Comparison of ENCODE assay signal across 10 cellular contexts in genomic region chr6:90468080-90468479, GRCh38.
DNase-seq lines count a peak whose midpoint lies in the region; ATAC-seq, FAIRE-seq and TF ChIP-seq lines count a peak whose summit lies in the region.
"Had no signal": no experiment of that assay in that cellular context is flagged by ENCODE, and none has a peak within 500 bp of the region (broad histone marks: within the 10 kb centered on the region; RNA-seq: fewer than 3 reads in every experiment).

No MANE protein-coding gene starts in this region.

- no peak overlapping the region for H3K9ac ChIP-seq in trophoblast cell (ENCODE audit: low read length)

- peaks cover 2% of the 10 kb centered on the region for H3K79me1 ChIP-seq in trophoblast cell (ENCODE audit: low read length)

- peak; percentile 66 for DNase-seq in activated CD4-positive, alpha-beta T cell treated with anti-CD3 and anti-CD28 coated beads for 48 hours
- no peak for DNase-seq in activated CD4-positive, alpha-beta T cell treated with anti-CD3 and anti-CD28 coated beads, Interleukin-2, amount 50 U/mL, for 4 hours
- DNase-seq in RCC 7860 (ENCODE audit: low spot score) (peak; percentile 22), astrocyte of the spinal cord (ENCODE audit: low read depth, low spot score) (peak; percentile 52), trophoblast cell (peak in 1 of 2 donors; percentile 27), NCI-H1417 (lab: John Stamatoyannopoulos, UW) (no peak), iPS-NIHi7 (ENCODE audit: extremely low spot score) (no peak)
- DNase-seq: H7, heart right ventricle had no signal

- no peak overlapping the region for H2BK5ac ChIP-seq in trophoblast cell (ENCODE audit: low read depth, low read length, poor library complexity)

- H3K18ac ChIP-seq in trophoblast cell (ENCODE audit: low read length), result no peak overlapping the region

- H3K27ac ChIP-seq in trophoblast cell (ENCODE audit: low read depth, low read length), result no peak overlapping the region
- H3K27ac ChIP-seq: heart right ventricle had no signal

- no peak overlapping the region for H2AFZ ChIP-seq in trophoblast cell (ENCODE audit: insufficient read depth, low read length, poor library complexity)

- H4K12ac ChIP-seq in trophoblast cell (ENCODE audit: low read depth, low read length), result no peak overlapping the region

- FAIRE-seq in RCC 7860 (lab: Jason Lieb, UNC), result no peak

- peak overlapping the region; percentile 23 for H2BK12ac ChIP-seq in trophoblast cell (ENCODE audit: low read length)

- H3K23ac ChIP-seq in trophoblast cell (ENCODE audit: low read length), result no peak overlapping the region

- H3K4me3 ChIP-seq in astrocyte of the spinal cord (ENCODE audit: low read depth, low read length), result no peak overlapping the region
- H3K4me3 ChIP-seq in trophoblast cell (ENCODE audit: low read depth, low read length), result no peak overlapping the region
- H3K4me3 ChIP-seq: heart right ventricle had no signal

- no peaks in the 10 kb centered on the region for H3K79me2 ChIP-seq in trophoblast cell (ENCODE audit: control insufficient read depth, insufficient read depth, low read length, poor library complexity)

- H3K9me3 ChIP-seq in trophoblast cell (ENCODE audit: insufficient read depth, low read depth, low read length), result no peaks in the 10 kb centered on the region
- H3K9me3 ChIP-seq: heart right ventricle had no signal

- H3K4ac ChIP-seq in trophoblast cell (ENCODE audit: low read depth, low read length), result no peak overlapping the region

- no peak overlapping the region for H3K4me2 ChIP-seq in trophoblast cell (ENCODE audit: low read length)

- no peak overlapping the region for H2BK120ac ChIP-seq in trophoblast cell (ENCODE audit: insufficient read depth, low read length, poor library complexity)

- H3K36me3 ChIP-seq in trophoblast cell (ENCODE audit: control insufficient read depth in 1 of 2, insufficient read depth in 2 of 2, low read length in 2 of 2), result no peaks in the 10 kb centered on the region
- H3K36me3 ChIP-seq: heart right ventricle had no signal

- H4K91ac ChIP-seq in trophoblast cell (ENCODE audit: low read depth, low read length), result peak overlapping the region; percentile 8

- no peaks in the 10 kb centered on the region for H3K27me3 ChIP-seq in trophoblast cell (ENCODE audit: insufficient read depth, low read length)

- in situ Hi-C loops in astrocyte of the spinal cord (cut with HindIII; ENCODE audit: low sequenced_read_pairs), result no loop called here

- whole genome bisulfite sequencing in trophoblast cell (ENCODE audit: extremely low coverage, insufficient coverage, insufficient read length), result no CpG with 5 or more reads among the region's 7 CpGs

- H3K4me1 ChIP-seq in trophoblast cell (ENCODE audit: control insufficient read depth in 1 of 2, insufficient read depth in 2 of 2, low read length in 2 of 2), result peaks cover 2 to 11% of the 10 kb centered on the region in 2 experiments
- H3K4me1 ChIP-seq: heart right ventricle had no signal

- H4K8ac ChIP-seq in trophoblast cell (ENCODE audit: low read depth, low read length), result no peak overlapping the region

- H2AK5ac ChIP-seq in trophoblast cell (ENCODE audit: low read length), result peak overlapping the region; percentile 15

- no peak for ATAC-seq in HG02678 (IDR thresholded peaks at IDR 0.05; ENCODE audit: unreplicated experiment)
- ATAC-seq: heart right ventricle had no signal

- TF ChIP-seq CTCF in astrocyte of the spinal cord (IDR thresholded peaks at IDR 0.05; ENCODE audit: low read depth, low read length), result no peak

- no peak overlapping the region for H3K14ac ChIP-seq in trophoblast cell (ENCODE audit: low read length)

Comparison
In these comparisons a context has a peak if more than half of its experiments do, and no peak if none do; other contexts are left out.
1. DNase-seq: peak in activated CD4-positive, alpha-beta T cell treated with anti-CD3 and anti-CD28 coated beads for 48 hours (single experiment), RCC 7860 (single experiment) and astrocyte of the spinal cord (single experiment); none in activated CD4-positive, alpha-beta T cell treated with anti-CD3 and anti-CD28 coated beads, Interleukin-2, amount 50 U/mL, for 4 hours (0 of 2), NCI-H1417 (0 of 3) and iPS-NIHi7 (single experiment).